9 cellular contexts compared by ENCODE assay signal in the genomic region with DNA sequence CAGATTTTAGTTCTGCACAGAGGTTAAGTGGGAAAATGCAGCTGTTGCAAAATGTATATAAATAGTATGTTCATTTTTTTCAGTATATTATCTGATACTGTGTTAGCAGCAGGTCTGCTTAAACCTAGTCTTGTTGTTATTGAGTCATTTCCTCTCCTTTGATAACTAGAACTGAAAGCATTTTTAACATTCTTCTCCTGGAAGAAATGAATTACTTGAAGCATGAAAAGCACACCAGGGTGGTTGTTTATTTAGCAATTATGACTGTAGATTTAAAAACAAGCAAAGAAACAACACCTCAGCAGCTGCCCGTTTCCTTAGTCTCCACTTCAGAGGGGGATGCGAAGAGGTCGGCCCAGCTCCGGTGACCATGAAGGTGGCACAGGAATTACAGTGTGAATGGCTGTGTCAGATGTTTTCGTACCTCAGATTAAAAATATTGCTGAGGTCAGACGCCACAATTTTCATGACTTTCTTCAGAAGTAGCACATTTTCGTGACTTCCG. TPM values are rescaled to one million over a fixed set of nuclear protein-coding genes. Genes with fewer than 3 reads are reported as not detected.
DNase-seq lines count a peak whose midpoint lies in the region; ATAC-seq, FAIRE-seq and TF ChIP-seq lines count a peak whose summit lies in the region.
"Had no signal": no experiment of that assay in that cellular context is flagged by ENCODE, and none has a peak within 500 bp of the region (broad histone marks: within the 10 kb centered on the region; RNA-seq: fewer than 3 reads in every experiment).

No MANE protein-coding gene starts in this region.

- H3K4me3 ChIP-seq in left ventricle myocardium inferior, result peak overlapping the region; percentile 67
- H3K4me3 ChIP-seq in right atrium auricular region, result no peak overlapping the region
- peak overlapping the region; percentile 44 for H3K4me3 ChIP-seq in fibroblast of pulmonary artery (replicated peaks; ENCODE audit: low read depth, low read length)
- H3K4me3 ChIP-seq in upper lobe of right lung, result no peak overlapping the region

- no peak for FAIRE-seq in GM19239 (lab: Jason Lieb, UNC)

- H3K9me3 Mint-ChIP-seq in T-helper 2 cell treated with Interferon-gamma antibody and Interleukin-4, amounts not matched to agents 5 μg/mL and 100 μg/mL, for 36 hours, result no peaks in the 10 kb centered on the region
- H3K9me3 Mint-ChIP-seq: memory B cell had no signal

- H3K36me3 ChIP-seq in left ventricle myocardium inferior (peaks cover 15% of the 10 kb centered on the region), right atrium auricular region (peaks cover 5% of the 10 kb centered on the region), upper lobe of right lung (peaks cover 35% of the 10 kb centered on the region)

- peaks cover 39% of the 10 kb centered on the region for H3K4me1 Mint-ChIP-seq in T-helper 2 cell treated with Interferon-gamma antibody and Interleukin-4, amounts not matched to agents 5 μg/mL and 100 μg/mL, for 36 hours (ENCODE audit: low read depth)

- ATAC-seq in upper lobe of right lung (peak; percentile 4), GM21381 (IDR thresholded peaks at IDR 0.05; ENCODE audit: unreplicated experiment) (no peak)

- H3K4me1 ChIP-seq in left ventricle myocardium inferior, result peaks cover 19% of the 10 kb centered on the region
- H3K4me1 ChIP-seq in right atrium auricular region, result peaks cover 0 to 14% of the 10 kb centered on the region in 2 donors
- H3K4me1 ChIP-seq in upper lobe of right lung, result peaks cover 10% of the 10 kb centered on the region

- peak overlapping the region; percentile 81 for H3K4me3 Mint-ChIP-seq in T-helper 2 cell treated with Interferon-gamma antibody and Interleukin-4, amounts not matched to agents 5 μg/mL and 100 μg/mL, for 36 hours

- H3K27me3 ChIP-seq in left ventricle myocardium inferior (ENCODE audit: low read depth) (no peaks in the 10 kb centered on the region), right atrium auricular region (no peaks in the 10 kb centered on the region), upper lobe of right lung (no peaks in the 10 kb centered on the region)

- TF ChIP-seq CTCF in left ventricle myocardium inferior (IDR thresholded peaks at IDR 0.05; ENCODE audit: borderline replicate concordance), result no peak
- no peak for TF ChIP-seq CTCF in right atrium auricular region (IDR thresholded peaks at IDR 0.05)
- no peak for TF ChIP-seq CTCF in fibroblast of pulmonary artery (IDR thresholded peaks at IDR 0.05; ENCODE audit: low read length, missing control alignments)
- no peak for TF ChIP-seq CTCF in upper lobe of right lung (IDR thresholded peaks at IDR 0.05)

- H3K27ac Mint-ChIP-seq in T-helper 2 cell treated with Interferon-gamma antibody and Interleukin-4, amounts not matched to agents 5 μg/mL and 100 μg/mL, for 36 hours, result peak overlapping the region; percentile 90
- H3K27ac Mint-ChIP-seq: memory B cell had no signal

- intact Hi-C loops in left ventricle myocardium inferior (cut with micrococcal nuclease) (no loop called here), upper lobe of right lung (cut with DNase I) (no loop called here)

- H3K9me3 ChIP-seq in left ventricle myocardium inferior (replicated peaks) (no peaks in the 10 kb centered on the region), right atrium auricular region (no peaks in the 10 kb centered on the region), upper lobe of right lung (no peaks in the 10 kb centered on the region)

- H3K36me3 Mint-ChIP-seq in T-helper 2 cell treated with Interferon-gamma antibody and Interleukin-4, amounts not matched to agents 5 μg/mL and 100 μg/mL, for 36 hours (ENCODE audit: low read depth), result peaks cover 5% of the 10 kb centered on the region
- H3K36me3 Mint-ChIP-seq: memory B cell had no signal

- DNase-seq in left ventricle myocardium inferior, result no peak
- DNase-seq in right atrium auricular region (ENCODE audit: low spot score), result no peak
- peak; percentile 36 for DNase-seq in T-helper 2 cell treated with Interferon-gamma antibody and Interleukin-4, amounts not matched to agents 5 μg/mL and 100 μg/mL, for 36 hours (ENCODE audit: low spot score)
- DNase-seq in fibroblast of pulmonary artery (ENCODE audit: low read depth), result peak; percentile 77
- DNase-seq in upper lobe of right lung, result no peak
- no peak for DNase-seq in hypothalamus (lab: John Stamatoyannopoulos, UW)
- DNase-seq in GM19239 (ENCODE audit: insufficient read length, low spot score), result no peak

- H3K27ac ChIP-seq in left ventricle myocardium inferior (replicated peaks) (peak overlapping the region; percentile 72), right atrium auricular region (no peak overlapping the region), upper lobe of right lung (peak overlapping the region; percentile 18)

- H3K27me3 Mint-ChIP-seq in T-helper 2 cell treated with Interferon-gamma antibody and Interleukin-4, amounts not matched to agents 5 μg/mL and 100 μg/mL, for 36 hours (ENCODE audit: low read depth), result peaks cover 6% of the 10 kb centered on the region

RNA-seq across cellular contexts. Expression of gene GOPC, which starts 53.5 kb away (rescaled TPM):
- 22.7 TPM for total RNA-seq in left ventricle myocardium inferior
- total RNA-seq in right atrium auricular region, result 10 to 100 TPM; 20.8 to 24.7 TPM
- total RNA-seq in upper lobe of right lung, result 21.5 TPM

Comparison
In these comparisons a context has a peak if more than half of its experiments do, and no peak if none do; other contexts are left out.
1. H3K27ac ChIP-seq: peak in left ventricle myocardium inferior (single experiment) and upper lobe of right lung (single experiment); none in right atrium auricular region (0 of 2).
2. H3K4me3 ChIP-seq: peak in left ventricle myocardium inferior (single experiment) and fibroblast of pulmonary artery (single experiment); none in right atrium auricular region (0 of 2) and upper lobe of right lung (single experiment).
3. DNase-seq: peak in T-helper 2 cell treated with Interferon-gamma antibody and Interleukin-4, amounts not matched to agents 5 μg/mL and 100 μg/mL, for 36 hours (single experiment) and fibroblast of pulmonary artery (single experiment); none in left ventricle myocardium inferior (single experiment), right atrium auricular region (single experiment), upper lobe of right lung (single experiment), hypothalamus (0 of 51) and GM19239 (single experiment).